ENCODE assay signal across 13 cellular contexts in genomic region chr22:42684462-42685195, GRCh38. TPM values are rescaled to one million over a fixed set of nuclear protein-coding genes. Genes with fewer than 3 reads are reported as not detected.
A peak's percentile ranks its signal among the peaks of the same experiment; 100 is the strongest.
DNase-seq lines count a peak whose midpoint lies in the region; ATAC-seq and TF ChIP-seq lines count a peak whose summit lies in the region.
"Had no signal": no experiment of that assay in that cellular context is flagged by ENCODE, and none has a peak within 500 bp of the region (broad histone marks: within the 10 kb centered on the region; RNA-seq: fewer than 3 reads in every experiment).

No MANE protein-coding gene starts in this region.

- intact Hi-C loops in esophagus squamous epithelium (cut with DNase I) (no loop called here), mucosa of descending colon (cut with DNase I, micrococcal nuclease) (no loop called here), testis (cut with DNase I; ENCODE audit: low total_unique reads) (no loop called here)
- intact Hi-C loops in CD4-positive, alpha-beta T cell (cut with DNase I, micrococcal nuclease): no loop called here

- H3K36me3 Mint-ChIP-seq in CD4-positive, alpha-beta T cell (ENCODE audit: low read depth): no peaks in the 10 kb centered on the region

- CTCF ChIA-PET in RWPE1 (lab: Yijun Ruan, JAX): no interaction called here
- CTCF ChIA-PET in CD4-positive, alpha-beta T cell (lab: Charles Lee): no interaction called here

- 78 to 84% methylated on average over 7 to 8 of the region's 11 CpGs for WGBS in esophagus squamous epithelium, 2 donors
- 74 to 79% methylated on average over 10 to 11 of the region's 11 CpGs for WGBS in testis, 2 donors

- H3K4me1 Mint-ChIP-seq in CD4-positive, alpha-beta T cell (ENCODE audit: low read depth): no peaks in the 10 kb centered on the region

- H3K27ac Mint-ChIP-seq in CD4-positive, alpha-beta T cell: no peak overlapping the region

- no peak overlapping the region for H3K4me3 Mint-ChIP-seq in CD4-positive, alpha-beta T cell

- TF ChIP-seq CTCF in RWPE1 (conservative IDR thresholded peaks at IDR 0.05; ENCODE audit: low read depth): no peak
- TF ChIP-seq CTCF in esophagus squamous epithelium (IDR thresholded peaks at IDR 0.05): no peak
- no peak for TF ChIP-seq CTCF in mucosa of descending colon (IDR thresholded peaks at IDR 0.05)
- no peak for TF ChIP-seq CTCF in testis (IDR thresholded peaks at IDR 0.05)
- no peak for TF ChIP-seq CTCF in CD4-positive, alpha-beta T cell (IDR thresholded peaks at IDR 0.05)

- no peak for ATAC-seq in mucosa of descending colon
- no peak for ATAC-seq in HG02678 (IDR thresholded peaks at IDR 0.05; ENCODE audit: unreplicated experiment)
- ATAC-seq in HG03097 (IDR thresholded peaks at IDR 0.05; ENCODE audit: low FRiP score, unreplicated experiment): no peak
- ATAC-seq in CD4-positive, alpha-beta T cell (ENCODE audit: poor library complexity): no peak

- H3K4me3 ChIP-seq in esophagus squamous epithelium: no peak overlapping the region
- no peak overlapping the region for H3K4me3 ChIP-seq in mucosa of descending colon
- no peak overlapping the region for H3K4me3 ChIP-seq in testis

- H3K27ac ChIP-seq in RWPE1 (peak overlapping the region; percentile 99), esophagus squamous epithelium (peak overlapping the region; percentile 29 to 89 (median 88)), testis (peak overlapping the region in 1 of 2 donors; percentile 56)
- H3K27ac ChIP-seq in CD4-positive, alpha-beta T cell (ENCODE audit: low read depth, low read length): no peak overlapping the region

- H3K9me3 Mint-ChIP-seq in CD4-positive, alpha-beta T cell: peaks cover under 1% of the 10 kb centered on the region

- POLR2A ChIA-PET in RWPE1 (lab: Yijun Ruan, JAX; ENCODE audit: low non-redundant PET): no interaction called here
- POLR2A ChIA-PET in CD4-positive, alpha-beta T cell (lab: Charles Lee): no interaction called here

- no peaks in the 10 kb centered on the region for H3K9me3 ChIP-seq in esophagus squamous epithelium
- no peaks in the 10 kb centered on the region for H3K9me3 ChIP-seq in mucosa of descending colon
- no peaks in the 10 kb centered on the region for H3K9me3 ChIP-seq in testis
- no peaks in the 10 kb centered on the region for H3K9me3 ChIP-seq in CD4-positive, alpha-beta T cell (ENCODE audit: control insufficient read depth, low read length)

- H3K27me3 ChIP-seq in esophagus squamous epithelium: no peaks in the 10 kb centered on the region
- no peaks in the 10 kb centered on the region for H3K27me3 ChIP-seq in testis
- H3K27me3 ChIP-seq in CD4-positive, alpha-beta T cell (ENCODE audit: control insufficient read depth, insufficient read depth, low read length): no peaks in the 10 kb centered on the region

- no peaks in the 10 kb centered on the region for H3K36me3 ChIP-seq in esophagus squamous epithelium
- H3K36me3 ChIP-seq in mucosa of descending colon (ENCODE audit: low read depth): no peaks in the 10 kb centered on the region
- no peaks in the 10 kb centered on the region for H3K36me3 ChIP-seq in testis (ENCODE audit: low read depth, missing control alignments)

- DNase-seq in RWPE1 (ENCODE audit: low spot score) (no peak), esophagus squamous epithelium (lab: John Stamatoyannopoulos, UW) (no peak), mucosa of descending colon (peak in 2 of 3 donors; percentile 28 to 52), testis (peak; percentile 82), SKM-1 (lab: John Stamatoyannopoulos, UW; ENCODE audit: unreplicated experiment) (no peak)
- DNase-seq in CD4-positive, alpha-beta T cell: no peak
- DNase-seq: activated effector memory CD4-positive, alpha-beta T cell treated with Interleukin-2 at 50 U/mL for 16 hours; DMS 273 treated with DMSO at 0.1 percent for 48 hours; NCI-H2081; stimulated activated CD4-positive, alpha-beta T cell treated with anti-CD3 and anti-CD28 coated beads, Interleukin-1b, Interleukin-23, amount 100 ng/mL, for 48 hours had no signal

- TF ChIP-seq POLR2A in esophagus squamous epithelium (IDR thresholded peaks at IDR 0.05) (peak in 1 of 4 donors; percentile 6), testis (IDR thresholded peaks at IDR 0.05) (no peak)

- H3K4me1 ChIP-seq in esophagus squamous epithelium (peaks cover 34 to 93% (median 82%) of the 10 kb centered on the region in 3 donors), mucosa of descending colon (ENCODE audit: low read depth) (peaks cover 28% of the 10 kb centered on the region), testis (peaks cover 57% of the 10 kb centered on the region)

- peaks cover 6% of the 10 kb centered on the region for H3K27me3 Mint-ChIP-seq in CD4-positive, alpha-beta T cell

RNA-seq across cellular contexts. Expression of gene CYB5R3, which starts 35.4 kb away (rescaled TPM):
- total RNA-seq in esophagus squamous epithelium (10 to 100 TPM; 49.5 to 81.6 (median 71.7) TPM), mucosa of descending colon (100 to 1,000 TPM; 139 to 211 (median 176) TPM), testis (100 to 1,000 TPM; 330 to 484 TPM)
- 423 TPM for polyA plus RNA-seq in testis (ENCODE audit: insufficient read depth, low read depth, low replicate concordance)
- total RNA-seq in CD4-positive, alpha-beta T cell: 10 to 100 TPM; 39.8 to 41.2 TPM

RNA-seq across cellular contexts. Expression of gene A4GALT, which starts 36.0 kb away (rescaled TPM):
- 10 to 100 TPM; 13.9 to 22.0 (median 17.6) TPM for total RNA-seq in esophagus squamous epithelium
- 10 to 100 TPM in 1 of 3 donors, 1 to 10 TPM in 2; 4.0 to 29.8 (median 9.3) TPM for total RNA-seq in mucosa of descending colon
- 10 to 100 TPM; 15.7 to 17.3 TPM for total RNA-seq in testis
- polyA plus RNA-seq in testis (ENCODE audit: insufficient read depth, low read depth, low replicate concordance): 13.5 TPM
- total RNA-seq in CD4-positive, alpha-beta T cell: not detected

RNA-seq across cellular contexts. Expression of gene ATP5MGL, which starts 44.2 kb away (rescaled TPM):
- total RNA-seq in esophagus squamous epithelium (under 1 TPM in 1 of 4 donors, not detected in 3; 0.76 TPM), mucosa of descending colon (1 to 10 TPM in 2 of 3 donors, under 1 TPM in 1; 0.92 to 1.7 (median 1.2) TPM), testis (under 1 TPM in 1 of 2 donors, not detected in 1; 0.55 TPM)
- not detected for polyA plus RNA-seq in testis (ENCODE audit: insufficient read depth, low read depth, low replicate concordance)
- total RNA-seq in CD4-positive, alpha-beta T cell: 1 to 10 TPM; 4.3 to 5.3 TPM
- total RNA-seq: HT-29 had no signal

Comparison
In these comparisons a context has a peak if more than half of its experiments do, and no peak if none do; other contexts are left out.
1. DNase-seq: peak in mucosa of descending colon (2 of 3) and testis (single experiment); none in RWPE1 (single experiment), esophagus squamous epithelium (single experiment), CD4-positive, alpha-beta T cell (0 of 10) and SKM-1 (single experiment).
2. RNA of gene A4GALT, which starts 36.0 kb away (total RNA-seq): 13.9 to 22.0 TPM in esophagus squamous epithelium, 15.7 to 17.3 TPM in testis and 4.0 to 29.8 TPM in mucosa of descending colon; not detected in CD4-positive, alpha-beta T cell; every median in the first group is over 4 times any median in the second.